Comparison of ENCODE assay signal across 1 cellular context in genomic region chrX:63658920-63659319, GRCh38.
TF ChIP-seq lines count a peak whose summit lies in the region.

No MANE protein-coding gene starts in this region.

TF ChIP-seq in GM23338, 12 proteins besides CTCF, POLR2A, EP300 and RAD21 (continued from another document):
- no peak for TF ChIP-seq ZNF462 (CRISPR knock-in tag; IDR thresholded peaks at IDR 0.05)
- TF ChIP-seq STAT1 (IDR thresholded peaks at IDR 0.05; ENCODE audit: unreplicated experiment): no peak
- TF ChIP-seq NANOG (IDR thresholded peaks at IDR 0.05; ENCODE audit: borderline replicate concordance): no peak
- TF ChIP-seq ZNF331 (CRISPR knock-in tag; IDR thresholded peaks at IDR 0.05; ENCODE audit: low read depth): no peak
- no peak for TF ChIP-seq REST (IDR thresholded peaks at IDR 0.05; ENCODE audit: unreplicated experiment)
- no peak for TF ChIP-seq ZNF114 (CRISPR knock-in tag; IDR thresholded peaks at IDR 0.05)
- TF ChIP-seq POLR2AphosphoS5 (IDR thresholded peaks at IDR 0.05; ENCODE audit: low read depth): no peak
- no peak for TF ChIP-seq ETS1 (IDR thresholded peaks at IDR 0.05)
- TF ChIP-seq JUNB (IDR thresholded peaks at IDR 0.05; ENCODE audit: unreplicated experiment): no peak
